ENCODE assay signal across 21 cellular contexts in the genomic region with DNA sequence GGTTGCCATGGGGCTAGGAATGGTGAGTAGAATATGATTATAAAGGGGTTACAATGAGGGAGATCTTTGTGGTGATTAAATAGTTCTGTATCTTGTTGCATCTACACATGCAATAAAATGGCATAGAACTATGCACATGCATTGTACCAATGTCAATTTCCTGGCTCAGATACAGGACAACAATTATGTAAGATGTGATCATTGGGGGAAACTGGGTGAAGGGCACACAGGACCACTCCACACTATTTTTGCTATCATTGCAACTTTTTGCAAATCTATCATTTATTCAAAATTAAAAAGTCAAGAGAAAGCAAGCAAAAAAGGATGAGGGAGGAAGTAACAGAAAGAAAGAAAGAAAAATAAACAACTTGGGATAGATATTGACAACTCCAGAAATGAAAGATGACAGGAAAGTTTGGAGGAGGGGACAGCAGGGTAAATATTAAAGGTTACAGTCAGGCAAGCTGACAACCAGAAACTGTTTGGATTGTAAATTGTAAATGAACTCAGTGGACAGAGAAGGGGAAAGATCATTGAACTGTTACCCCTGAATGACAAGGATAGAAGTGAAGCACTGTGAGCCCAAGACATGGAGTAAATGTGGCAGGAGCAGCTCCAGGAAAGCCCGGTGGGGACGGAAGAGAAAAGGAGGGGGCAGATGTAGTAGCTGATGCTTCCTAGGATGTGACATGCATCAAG.
DNase-seq lines count a peak whose midpoint lies in the region; ATAC-seq, FAIRE-seq and TF ChIP-seq lines count a peak whose summit lies in the region.
"Had no signal": no experiment of that assay in that cellular context is flagged by ENCODE, and none has a peak within 500 bp of the region (broad histone marks: within the 10 kb centered on the region; RNA-seq: fewer than 3 reads in every experiment).

No MANE protein-coding gene starts in this region.

- BruUV-seq in K562 (replicated peaks; lab: Mats Ljungman, UMichigan) = no TSS peak

- 94% methylated on average over 2 of the region's 2 CpGs for WGBS in A549 (ENCODE audit: missing lambda C conversion rate)
- 89% methylated on average over 2 of the region's 2 CpGs for WGBS in K562 (ENCODE audit: insufficient coverage, low coverage, missing lambda C conversion rate)

- H3K27me3 ChIP-seq in K562 (ENCODE audit: control insufficient read depth in 2 of 2, insufficient read depth in 2 of 2, low read length in 2 of 2) (no peaks in the 10 kb centered on the region), lower lobe of right lung (ENCODE audit: low read depth) (no peaks in the 10 kb centered on the region)

- H3K4me1 Mint-ChIP-seq in activated CD8-positive, alpha-beta T cell treated with anti-CD3 and anti-CD28 coated beads for 36 hours (ENCODE audit: low read depth) = peaks cover 60% of the 10 kb centered on the region
- peaks cover 46% of the 10 kb centered on the region for H3K4me1 Mint-ChIP-seq in activated CD8-positive, alpha-beta T cell treated with anti-CD3 and anti-CD28 coated beads, Interleukin-2, amount 10 ng/mL, durations not matched to agents 7 days and 5 days (ENCODE audit: low read depth)
- peaks cover 58% of the 10 kb centered on the region for H3K4me1 Mint-ChIP-seq in HFFc6 (ENCODE audit: low read depth)

- no peaks in the 10 kb centered on the region for H3K79me2 ChIP-seq in K562 (ENCODE audit: control insufficient read depth, insufficient read depth, low read length)

- H3K27me3 Mint-ChIP-seq in activated CD8-positive, alpha-beta T cell treated with anti-CD3 and anti-CD28 coated beads for 36 hours = no peaks in the 10 kb centered on the region
- no peaks in the 10 kb centered on the region for H3K27me3 Mint-ChIP-seq in activated CD8-positive, alpha-beta T cell treated with anti-CD3 and anti-CD28 coated beads, Interleukin-2, amount 10 ng/mL, durations not matched to agents 7 days and 5 days (ENCODE audit: low read depth)
- H3K27me3 Mint-ChIP-seq in HFFc6 (ENCODE audit: insufficient read depth) = no peaks in the 10 kb centered on the region
- H3K27me3 Mint-ChIP-seq: CD4-positive, CD25-positive, alpha-beta regulatory T cell had no signal

- no peak for DNase-seq in activated CD8-positive, alpha-beta T cell treated with anti-CD3 and anti-CD28 coated beads for 36 hours
- DNase-seq in activated CD8-positive, alpha-beta T cell treated with anti-CD3 and anti-CD28 coated beads, Interleukin-2, amount 10 ng/mL, durations not matched to agents 7 days and 5 days = no peak
- no peak for DNase-seq in A549 (ENCODE audit: low read depth in 1 of 2, low spot score in 1 of 2)
- DNase-seq in HFFc6 = no peak
- no peak for DNase-seq in K562 (ENCODE audit: extremely low read depth in 1 of 4, low spot score in 3 of 4)
- DNase-seq in NCI-H187 treated with DMSO at 0.1 percent for 48 hours (lab: John Stamatoyannopoulos, UW) = no peak
- DNase-seq in lower lobe of right lung = no peak
- DNase-seq: AML-193; CD4-positive, CD25-positive, alpha-beta regulatory T cell; DMS79; MV-4-11; NCI-H2107; NCI-H345; NCI-H526 treated with DMSO at 0.1 percent for 48 hours; Right ventricle myocardium superior had no signal

- ATAC-seq in activated CD8-positive, alpha-beta T cell treated with anti-CD3 and anti-CD28 coated beads for 36 hours = no peak
- ATAC-seq in activated CD8-positive, alpha-beta T cell treated with anti-CD3 and anti-CD28 coated beads, Interleukin-2, amount 10 ng/mL, durations not matched to agents 7 days and 5 days = no peak
- ATAC-seq in A549 (no peak), K562 (no peak), HG02885 (IDR thresholded peaks at IDR 0.05; ENCODE audit: poor library complexity, unreplicated experiment) (no peak), lower lobe of right lung (no peak)

- TF ChIP-seq POLR2A in A549 (IDR thresholded peaks at IDR 0.05; ENCODE audit: low read length) (no peak), K562 (conservative IDR thresholded peaks at IDR 0.05) (no peak)

- no peak overlapping the region for H3K4me3 ChIP-seq in A549
- H3K4me3 ChIP-seq in K562 = no peak overlapping the region
- H3K4me3 ChIP-seq in lower lobe of right lung = no peak overlapping the region
- H3K4me3 ChIP-seq: HAP-1 had no signal

- H3K36me3 ChIP-seq in K562 (ENCODE audit: control insufficient read depth, insufficient read depth, low read length) (no peaks in the 10 kb centered on the region), lower lobe of right lung (no peaks in the 10 kb centered on the region)
- H3K36me3 ChIP-seq: HAP-1 had no signal

- TF ChIP-seq CTCF in activated CD8-positive, alpha-beta T cell treated with anti-CD3 and anti-CD28 coated beads for 36 hours (IDR thresholded peaks at IDR 0.05) = no peak
- no peak for TF ChIP-seq CTCF in A549 (IDR thresholded peaks at IDR 0.05)
- no peak for TF ChIP-seq CTCF in HFFc6 (IDR thresholded peaks at IDR 0.05)
- TF ChIP-seq CTCF in K562 (IDR thresholded peaks at IDR 0.05 in 2 of 3, conservative IDR thresholded peaks at IDR 0.05 in 1 of 3; ENCODE audit: insufficient read depth in 2 of 3, low read depth in 1 of 3, low read length in 3 of 3) = no peak
- TF ChIP-seq CTCF in lower lobe of right lung (IDR thresholded peaks at IDR 0.05) = no peak

- peaks cover 21% of the 10 kb centered on the region for H3K4me1 ChIP-seq in A549
- H3K4me1 ChIP-seq in K562 (replicated peaks in 1 of 2; ENCODE audit: control insufficient read depth in 2 of 2, insufficient read depth in 2 of 2, low read length in 2 of 2) = peaks cover 0 to 24% of the 10 kb centered on the region in 2 experiments; a peak in 4 of 5 replicates
- H3K4me1 ChIP-seq in lower lobe of right lung = peaks cover 9% of the 10 kb centered on the region
- H3K4me1 ChIP-seq: HAP-1 had no signal

- in situ Hi-C loops in K562 (cut with MboI) = no loop called here

- H3K9me3 Mint-ChIP-seq in activated CD8-positive, alpha-beta T cell treated with anti-CD3 and anti-CD28 coated beads for 36 hours = peaks cover 10% of the 10 kb centered on the region
- H3K9me3 Mint-ChIP-seq in activated CD8-positive, alpha-beta T cell treated with anti-CD3 and anti-CD28 coated beads, Interleukin-2, amount 10 ng/mL, durations not matched to agents 7 days and 5 days (ENCODE audit: insufficient read depth) = peaks cover 4% of the 10 kb centered on the region
- H3K9me3 Mint-ChIP-seq in HFFc6 = no peaks in the 10 kb centered on the region

- H3K4me3 Mint-ChIP-seq in activated CD8-positive, alpha-beta T cell treated with anti-CD3 and anti-CD28 coated beads for 36 hours = no peak overlapping the region
- H3K4me3 Mint-ChIP-seq in activated CD8-positive, alpha-beta T cell treated with anti-CD3 and anti-CD28 coated beads, Interleukin-2, amount 10 ng/mL, durations not matched to agents 7 days and 5 days = no peak overlapping the region
- H3K4me3 Mint-ChIP-seq in HFFc6 = no peak overlapping the region
- H3K4me3 Mint-ChIP-seq: CD4-positive, CD25-positive, alpha-beta regulatory T cell; IgD-negative memory B cell had no signal

- H3K27ac ChIP-seq in A549 = peak overlapping the region; percentile 34 to 68; a peak in 5 of 6 replicates
- no peak overlapping the region for H3K27ac ChIP-seq in K562 (ENCODE audit: extremely low read depth, low read depth, low read length)
- H3K27ac ChIP-seq in lower lobe of right lung = no peak overlapping the region

- CTCF ChIA-PET in activated CD8-positive, alpha-beta T cell treated with anti-CD3 and anti-CD28 coated beads for 36 hours (lab: Charles Lee) = no interaction called here
- CTCF ChIA-PET in activated CD8-positive, alpha-beta T cell treated with anti-CD3 and anti-CD28 coated beads, Interleukin-2, amount 10 ng/mL, durations not matched to agents 7 days and 5 days (lab: Charles Lee) = no interaction called here
- CTCF ChIA-PET in A549 (lab: Yijun Ruan, JAX) (no interaction called here), K562 (lab: Yijun Ruan, JAX; ENCODE audit: low intra/inter-chr PET ratio) (no interaction called here)

- POLR2A ChIA-PET in activated CD8-positive, alpha-beta T cell treated with anti-CD3 and anti-CD28 coated beads for 36 hours (lab: Charles Lee) = interaction anchor here (2.7 kb wide), 1 partner anchor 12 kb away, joined by 27 read pairs; no protein-coding TSS in a partner anchor
- POLR2A ChIA-PET in activated CD8-positive, alpha-beta T cell treated with anti-CD3 and anti-CD28 coated beads, Interleukin-2, amount 10 ng/mL, durations not matched to agents 7 days and 5 days (lab: Charles Lee) = no interaction called here
- POLR2A ChIA-PET in A549 (lab: Yijun Ruan, JAX) (no interaction called here), K562 (lab: Yijun Ruan, JAX) (no interaction called here)

- FAIRE-seq in A549 (lab: Jason Lieb, UNC) (no peak), K562 (lab: Jason Lieb, UNC) (no peak)
- FAIRE-seq: A204.1, G401.6, GM12891 had no signal

- H2AFZ ChIP-seq in K562 (ENCODE audit: low read depth, low read length) = no peak overlapping the region

- H3K4me2 ChIP-seq in A549 (no peak overlapping the region), K562 (ENCODE audit: insufficient read depth, low read length) (no peak overlapping the region)

- TF ChIP-seq EP300 in A549 (IDR thresholded peaks at IDR 0.05) (no peak), K562 (IDR thresholded peaks at IDR 0.05; ENCODE audit: low read length) (no peak)

- H3K9ac ChIP-seq in K562 (ENCODE audit: insufficient read depth in 1 of 2, low read depth in 2 of 2, low read length in 2 of 2) = no peak overlapping the region

- no peak for TF ChIP-seq RAD21 in A549 (conservative IDR thresholded peaks at IDR 0.05 in 1 of 2, IDR thresholded peaks at IDR 0.05 in 1 of 2)
- no peak for TF ChIP-seq RAD21 in K562 (CRISPR knock-in tag; conservative IDR thresholded peaks at IDR 0.05 in 1 of 2, IDR thresholded peaks at IDR 0.05 in 1 of 2)

- H3K36me3 Mint-ChIP-seq in activated CD8-positive, alpha-beta T cell treated with anti-CD3 and anti-CD28 coated beads for 36 hours (ENCODE audit: low read depth) = peaks cover 2% of the 10 kb centered on the region
- H3K36me3 Mint-ChIP-seq in activated CD8-positive, alpha-beta T cell treated with anti-CD3 and anti-CD28 coated beads, Interleukin-2, amount 10 ng/mL, durations not matched to agents 7 days and 5 days (ENCODE audit: low read depth) = no peaks in the 10 kb centered on the region
- H3K36me3 Mint-ChIP-seq in HFFc6 (ENCODE audit: low read depth) = peaks cover 12% of the 10 kb centered on the region
- H3K36me3 Mint-ChIP-seq: CD4-positive, CD25-positive, alpha-beta regulatory T cell had no signal

- peak overlapping the region; percentile 59 for H3K27ac Mint-ChIP-seq in activated CD8-positive, alpha-beta T cell treated with anti-CD3 and anti-CD28 coated beads for 36 hours
- H3K27ac Mint-ChIP-seq in activated CD8-positive, alpha-beta T cell treated with anti-CD3 and anti-CD28 coated beads, Interleukin-2, amount 10 ng/mL, durations not matched to agents 7 days and 5 days = no peak overlapping the region
- H3K27ac Mint-ChIP-seq in HFFc6 = peak overlapping the region; percentile 1; the same call in 1 of the 2 replicates
- H3K27ac Mint-ChIP-seq: IgD-negative memory B cell had no signal

- no peaks in the 10 kb centered on the region; the same call in 2 of the 3 replicates for H3K9me3 ChIP-seq in A549
- H3K9me3 ChIP-seq in K562 (replicated peaks; ENCODE audit: control insufficient read depth, insufficient read depth, low read depth, low read length) = peaks cover 3% of the 10 kb centered on the region; the same call in 1 of the 2 replicates
- H3K9me3 ChIP-seq in lower lobe of right lung = no peaks in the 10 kb centered on the region
- H3K9me3 ChIP-seq: HAP-1 had no signal

- no peaks in the 10 kb centered on the region for H4K20me1 ChIP-seq in K562 (replicated peaks; ENCODE audit: control insufficient read depth, insufficient read depth, low read length)

- intact Hi-C loops in activated CD8-positive, alpha-beta T cell treated with anti-CD3 and anti-CD28 coated beads for 36 hours (cut with micrococcal nuclease) = no loop called here
- intact Hi-C loops in K562 (cut with micrococcal nuclease) (no loop called here), lower lobe of right lung (cut with DNase I) (no loop called here)

- H3K9me1 ChIP-seq in K562 (ENCODE audit: control insufficient read depth, insufficient read depth, low read length) = no peaks in the 10 kb centered on the region

Comparison
In these comparisons a context has a peak if more than half of its experiments do, and no peak if none do; other contexts are left out.
1. H3K27ac ChIP-seq: peak in A549 (2 of 2); none in K562 (single experiment) and lower lobe of right lung (single experiment).